In the genomic region with DNA sequence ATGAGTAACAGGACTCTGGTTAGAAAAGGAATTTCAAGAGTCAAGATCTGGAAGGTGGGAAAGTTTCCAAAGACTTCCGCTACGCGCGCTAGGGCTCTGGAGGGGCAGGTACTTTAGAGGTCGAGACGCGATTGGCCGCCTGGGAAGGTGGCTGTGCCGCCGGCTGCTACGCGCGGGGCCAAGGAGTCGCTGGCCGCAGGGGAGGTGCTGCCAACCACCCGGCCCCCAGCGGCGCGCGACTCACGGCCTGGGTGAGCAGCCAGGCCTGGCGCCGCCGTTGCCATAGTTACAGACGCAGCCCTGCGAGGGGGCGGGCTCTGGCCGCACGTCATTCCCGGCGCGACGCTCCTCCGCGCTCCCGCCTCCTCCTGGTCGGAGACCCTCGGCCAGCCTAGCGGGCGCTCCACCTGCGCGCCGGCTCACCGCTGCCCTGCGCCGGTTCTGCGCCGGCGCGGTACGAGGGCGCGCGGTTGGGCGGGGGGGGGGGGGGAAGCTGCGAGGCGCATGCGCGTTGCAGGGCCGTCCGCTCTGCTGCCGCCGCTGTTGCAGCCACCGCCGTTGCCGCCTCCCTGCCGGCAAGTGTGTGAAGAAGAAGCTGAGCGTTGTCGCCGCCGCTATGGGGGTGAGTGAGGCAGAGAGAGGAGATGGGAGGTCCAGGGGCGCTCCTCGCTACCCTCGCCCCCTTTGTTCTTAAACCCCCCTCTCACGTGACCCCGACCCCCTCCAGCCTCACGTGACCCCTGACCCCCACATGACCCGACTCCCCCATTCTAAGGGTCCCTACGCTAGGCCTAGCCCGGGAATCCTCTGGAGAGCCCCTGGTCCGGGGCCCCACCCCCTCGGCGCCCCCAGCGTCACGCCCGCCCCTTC, we compare ENCODE assay signal across 8 cellular contexts. TPM values are rescaled to one million over a fixed set of nuclear protein-coding genes. Genes with fewer than 3 reads are reported as not detected.
DNase-seq lines count a peak whose midpoint lies in the region; ATAC-seq lines count a peak whose summit lies in the region.

TSS of gene NAA40 (plus strand) at position 522 of the 870 bp plus-strand sequence. CDS start at position 617, 95 bp downstream.

- H3K36me3 ChIP-seq in BLaER1 treated with 17β-estradiol and CSF1 and Interleukin-3, amounts not matched to agents 10 nM and 100 nM = peaks cover 0 to 20% (median 13%) of the 10 kb centered on the region in 11 experiments; a peak in 10 of 22 replicates

- no peaks in the 10 kb centered on the region for H3K9me3 ChIP-seq in BLaER1 treated with 17β-estradiol and CSF1 and Interleukin-3, amounts not matched to agents 10 nM and 100 nM (replicated peaks in 1 of 11)

- H3K27ac ChIP-seq in BLaER1 treated with 17β-estradiol and CSF1 and Interleukin-3, amounts not matched to agents 10 nM and 100 nM = peak within 1 kb of the TSS; percentile 60 to 86 (median 79); a peak in 21 of 22 replicates
- H3K27ac ChIP-seq in cingulate gyrus (ENCODE audit: low read depth, low read length) = peak within 1 kb of the TSS; percentile 75

- peak within 1 kb of the TSS; percentile 95 to 99 (median 97) for H3K4me2 ChIP-seq in BLaER1 treated with 17β-estradiol and CSF1 and Interleukin-3, amounts not matched to agents 10 nM and 100 nM

- peak; percentile 98 for ATAC-seq in GM19324 (IDR thresholded peaks at IDR 0.05; ENCODE audit: low FRiP score, unreplicated experiment)
- ATAC-seq in HG03460 (IDR thresholded peaks at IDR 0.05; ENCODE audit: unreplicated experiment) = peak; percentile 89
- peak; percentile 96 for ATAC-seq in left lobe of liver

- H3K4me1 ChIP-seq in BLaER1 treated with 17β-estradiol and CSF1 and Interleukin-3, amounts not matched to agents 10 nM and 100 nM = peaks cover 41 to 62% (median 52%) of the 10 kb centered on the region in 10 experiments

- peak within 1 kb of the TSS; percentile 78 to 89 (median 83) for H3K9ac ChIP-seq in BLaER1 treated with 17β-estradiol and CSF1 and Interleukin-3, amounts not matched to agents 10 nM and 100 nM

- H3K4me3 ChIP-seq in BLaER1 treated with 17β-estradiol and CSF1 and Interleukin-3, amounts not matched to agents 10 nM and 100 nM = peak within 1 kb of the TSS; percentile 72 to 87 (median 78)

- no peaks in the 10 kb centered on the region for H3K27me3 ChIP-seq in BLaER1 treated with 17β-estradiol and CSF1 and Interleukin-3, amounts not matched to agents 10 nM and 100 nM

- DNase-seq in NCI-H524 treated with DMSO at 0.1 percent for 48 hours (lab: John Stamatoyannopoulos, UW) (peak; percentile 85), left lobe of liver (ENCODE audit: low spot score) (peak; percentile 95)
- DNase-seq in activated CD4-positive, alpha-beta T cell treated with anti-CD3 and anti-CD28 coated beads for 4 hours = peak; percentile 87 to 92
- peak; percentile 92 to 95 for DNase-seq in stimulated activated CD4-positive, alpha-beta T cell treated with anti-CD3 and anti-CD28 coated beads, Interleukin-2, amount 100 ng/mL, for 24 hours

- H4K20me1 ChIP-seq in BLaER1 treated with 17β-estradiol and CSF1 and Interleukin-3, amounts not matched to agents 10 nM and 100 nM = peaks cover 7 to 31% (median 15%) of the 10 kb centered on the region in 11 experiments; a peak in 18 of 22 replicates

RNA-seq across cellular contexts. Expression of gene NAA40, which starts in this region (rescaled TPM):
- total RNA-seq in left lobe of liver = 4.2 TPM

Comparison
In these comparisons a context has a peak if more than half of its experiments do, and no peak if none do; other contexts are left out.
1. Peak in every context shown above with its lines: DNase-seq, ATAC-seq, H3K4me3 ChIP-seq and H3K27ac ChIP-seq.